In the genomic region with DNA sequence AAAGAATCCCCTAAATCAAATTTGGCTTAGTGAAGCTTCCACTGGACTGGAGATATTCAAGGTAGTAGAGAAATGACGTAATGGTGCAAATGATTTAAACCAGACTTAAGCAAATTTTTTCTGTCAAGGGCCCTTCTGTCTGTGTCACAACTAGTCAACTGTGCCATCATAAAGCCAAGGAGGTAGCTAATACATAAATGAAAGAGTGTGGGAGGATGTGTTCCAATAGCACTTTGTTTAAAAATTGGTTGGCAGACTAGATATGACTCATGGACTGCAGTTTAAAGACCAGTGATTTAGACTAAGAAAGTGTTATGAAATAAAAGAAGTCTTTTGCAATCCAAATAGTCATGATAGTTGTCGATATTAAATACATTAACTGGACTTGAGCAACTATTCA, we compare ENCODE assay signal across 11 cellular contexts. TPM values are rescaled to one million over a fixed set of nuclear protein-coding genes. Genes with fewer than 3 reads are reported as not detected.
DNase-seq lines count a peak whose midpoint lies in the region; ATAC-seq and TF ChIP-seq lines count a peak whose summit lies in the region.
"Had no signal": no experiment of that assay in that cellular context is flagged by ENCODE, and none has a peak within 500 bp of the region (broad histone marks: within the 10 kb centered on the region; RNA-seq: fewer than 3 reads in every experiment).

No MANE protein-coding gene starts in this region.

- no peak for TF ChIP-seq CTCF in tibial nerve (IDR thresholded peaks at IDR 0.05)
- TF ChIP-seq CTCF in brain microvascular endothelial cell (IDR thresholded peaks at IDR 0.05; ENCODE audit: low read depth, low read length, missing control alignments), result no peak

- no peaks in the 10 kb centered on the region for H3K27me3 Mint-ChIP-seq in activated naive CD8-positive, alpha-beta T cell treated with anti-CD3 and anti-CD28 coated beads, Interleukin-2, amount 10 ng/mL, durations not matched to agents 7 days and 5 days

- peaks cover 4% of the 10 kb centered on the region for H3K9me3 Mint-ChIP-seq in activated naive CD8-positive, alpha-beta T cell treated with anti-CD3 and anti-CD28 coated beads, Interleukin-2, amount 10 ng/mL, durations not matched to agents 7 days and 5 days
- H3K9me3 Mint-ChIP-seq: T-helper 1 cell treated with Interleukin-12 subunit alpha and Interleukin-12 subunit beta and Interleukin-4 antibody, amounts not matched to agents 30 μg/mL and 1 μg/mL, for 36 hours had no signal

- H3K27ac Mint-ChIP-seq in activated naive CD8-positive, alpha-beta T cell treated with anti-CD3 and anti-CD28 coated beads, Interleukin-2, amount 10 ng/mL, durations not matched to agents 7 days and 5 days, result no peak overlapping the region

- no peak overlapping the region for H3K4me3 ChIP-seq in tibial nerve
- no peak overlapping the region for H3K4me3 ChIP-seq in brain microvascular endothelial cell (ENCODE audit: low read depth, low read length)
- H3K4me3 ChIP-seq: cardiac muscle cell, transverse colon had no signal

- POLR2A ChIA-PET in activated naive CD8-positive, alpha-beta T cell treated with anti-CD3 and anti-CD28 coated beads, Interleukin-2, amount 10 ng/mL, durations not matched to agents 7 days and 5 days (lab: Charles Lee), result no interaction called here

- peaks cover 15% of the 10 kb centered on the region for H3K4me1 Mint-ChIP-seq in activated naive CD8-positive, alpha-beta T cell treated with anti-CD3 and anti-CD28 coated beads, Interleukin-2, amount 10 ng/mL, durations not matched to agents 7 days and 5 days

- H3K27ac ChIP-seq in tibial nerve (no peak overlapping the region), brain microvascular endothelial cell (no peak overlapping the region)
- H3K27ac ChIP-seq: cardiac muscle cell, transverse colon had no signal

- H3K27me3 ChIP-seq in tibial nerve (no peaks in the 10 kb centered on the region), brain microvascular endothelial cell (replicated peaks) (no peaks in the 10 kb centered on the region)
- H3K27me3 ChIP-seq: cardiac muscle cell, transverse colon had no signal

- H3K4me3 Mint-ChIP-seq in activated naive CD8-positive, alpha-beta T cell treated with anti-CD3 and anti-CD28 coated beads, Interleukin-2, amount 10 ng/mL, durations not matched to agents 7 days and 5 days, result peak overlapping the region; percentile 0
- H3K4me3 Mint-ChIP-seq: T-helper 1 cell treated with Interleukin-12 subunit alpha and Interleukin-12 subunit beta and Interleukin-4 antibody, amounts not matched to agents 30 μg/mL and 1 μg/mL, for 36 hours had no signal

- ATAC-seq in GM18508 (IDR thresholded peaks at IDR 0.05; ENCODE audit: insufficient read depth, unreplicated experiment), result peak; percentile 77
- ATAC-seq in GM21515 (IDR thresholded peaks at IDR 0.05; ENCODE audit: unreplicated experiment), result peak; percentile 75
- peak; percentile 76 for ATAC-seq in HG03280 (IDR thresholded peaks at IDR 0.05; ENCODE audit: unreplicated experiment)
- no peak for ATAC-seq in activated naive CD8-positive, alpha-beta T cell treated with anti-CD3 and anti-CD28 coated beads, Interleukin-2, amount 10 ng/mL, durations not matched to agents 7 days and 5 days (ENCODE audit: low read depth)

- DNase-seq in activated naive CD8-positive, alpha-beta T cell treated with anti-CD3 and anti-CD28 coated beads, Interleukin-2, amount 10 ng/mL, durations not matched to agents 7 days and 5 days, result no peak
- no peak for DNase-seq in tibial nerve (ENCODE audit: low spot score in 2 of 2)
- DNase-seq in NCI-H82 (lab: John Stamatoyannopoulos, UW), result no peak
- no peak for DNase-seq in DMS 273 (lab: John Stamatoyannopoulos, UW; ENCODE audit: unreplicated experiment)
- no peak for DNase-seq in brain microvascular endothelial cell
- DNase-seq: transverse colon had no signal

- no peaks in the 10 kb centered on the region for H3K4me1 ChIP-seq in tibial nerve
- H3K4me1 ChIP-seq: transverse colon had no signal

- no peak for TF ChIP-seq POLR2A in tibial nerve (IDR thresholded peaks at IDR 0.05)

- H3K36me3 ChIP-seq in tibial nerve (no peaks in the 10 kb centered on the region), brain microvascular endothelial cell (replicated peaks) (no peaks in the 10 kb centered on the region)
- H3K36me3 ChIP-seq: cardiac muscle cell, transverse colon had no signal

- H3K36me3 Mint-ChIP-seq in activated naive CD8-positive, alpha-beta T cell treated with anti-CD3 and anti-CD28 coated beads, Interleukin-2, amount 10 ng/mL, durations not matched to agents 7 days and 5 days, result no peaks in the 10 kb centered on the region

- TF ChIP-seq EP300 in tibial nerve (IDR thresholded peaks at IDR 0.05), result no peak

- no peaks in the 10 kb centered on the region for H3K9me3 ChIP-seq in tibial nerve
- H3K9me3 ChIP-seq: transverse colon had no signal

- in situ Hi-C loops in brain microvascular endothelial cell (cut with HindIII; ENCODE audit: low pct_ligation_motif_present, low sequenced_read_pairs), result no loop called here

- 42 to 54% methylated on average over 2 of the region's 2 CpGs for WGBS in tibial nerve, 2 donors

RNA-seq across cellular contexts. Expression of a gene that starts 24.3 kb away (rescaled TPM):
- not detected for total RNA-seq in activated naive CD8-positive, alpha-beta T cell treated with anti-CD3 and anti-CD28 coated beads, Interleukin-2, amount 10 ng/mL, durations not matched to agents 7 days and 5 days
- under 1 TPM in 1 of 4 donors, not detected in 3; 0.21 TPM for total RNA-seq in tibial nerve
- total RNA-seq: cardiac muscle cell, transverse colon had no signal
